9 cellular contexts compared by ENCODE assay signal in genomic region chr2:85865539-85866164, GRCh38. TPM values are rescaled to one million over a fixed set of nuclear protein-coding genes. Genes with fewer than 3 reads are reported as not detected.
DNase-seq lines count a peak whose midpoint lies in the region; ATAC-seq and TF ChIP-seq lines count a peak whose summit lies in the region.
"Had no signal": no experiment of that assay in that cellular context is flagged by ENCODE, and none has a peak within 500 bp of the region (broad histone marks: within the 10 kb centered on the region; RNA-seq: fewer than 3 reads in every experiment).

No MANE protein-coding gene starts in this region.

- ATAC-seq in GM18520 (IDR thresholded peaks at IDR 0.05; ENCODE audit: unreplicated experiment) (peak; percentile 62), GM21447 (IDR thresholded peaks at IDR 0.05; ENCODE audit: unreplicated experiment) (peak; percentile 62), HG03520 (IDR thresholded peaks at IDR 0.05; ENCODE audit: unreplicated experiment) (peak; percentile 49), left lung (peak; percentile 34), gastrocnemius medialis (no peak)

- H3K4me1 ChIP-seq in left lung (peaks cover 0 to 8% of the 10 kb centered on the region in 2 donors), gastrocnemius medialis (peaks cover 0 to 3% of the 10 kb centered on the region in 2 donors), HAP-1 (peaks cover 8% of the 10 kb centered on the region)

- intact Hi-C loops in left lung (cut with DNase I): no loop called here
- intact Hi-C loops in gastrocnemius medialis (cut with DNase I; ENCODE audit: low total_unique reads): no loop called here

- H3K27ac ChIP-seq in left lung: no peak overlapping the region
- H3K27ac ChIP-seq in gastrocnemius medialis: no peak overlapping the region

- TF ChIP-seq CTCF in left lung (IDR thresholded peaks at IDR 0.05) (no peak), gastrocnemius medialis (IDR thresholded peaks at IDR 0.05 in 4 of 5, conservative IDR thresholded peaks at IDR 0.05 in 1 of 5) (no peak)

- no peak overlapping the region for H3K4me3 ChIP-seq in left lung
- no peak overlapping the region for H3K4me3 ChIP-seq in gastrocnemius medialis
- H3K4me3 ChIP-seq in HAP-1: no peak overlapping the region

- H3K9me3 ChIP-seq in left lung (no peaks in the 10 kb centered on the region), gastrocnemius medialis (no peaks in the 10 kb centered on the region), HAP-1 (no peaks in the 10 kb centered on the region)

- no peak for DNase-seq in left lung
- DNase-seq in gastrocnemius medialis: no peak
- DNase-seq in HUDEP-2 (lab: John Stamatoyannopoulos, UW; ENCODE audit: unreplicated experiment in 76 of 76): no peak
- no peak for DNase-seq in HAP-1 (ENCODE audit: low spot score in 2 of 2)
- no peak for DNase-seq in DMS79 treated with DMSO at 0.1 percent for 48 hours (lab: John Stamatoyannopoulos, UW)
- DNase-seq: NCI-H774 had no signal

- in situ Hi-C loops in gastrocnemius medialis (cut with MboI; ENCODE audit: low sequenced_read_pairs in 4 of 4): no loop called here
- in situ Hi-C loops in HAP-1 (cut with MboI; ENCODE audit: low sequenced_read_pairs): no loop called here

- TF ChIP-seq POLR2A in gastrocnemius medialis (IDR thresholded peaks at IDR 0.05): no peak

- H3K36me3 ChIP-seq in left lung (no peaks in the 10 kb centered on the region), gastrocnemius medialis (no peaks in the 10 kb centered on the region), HAP-1 (replicated peaks) (no peaks in the 10 kb centered on the region)

- no peaks in the 10 kb centered on the region for H3K27me3 ChIP-seq in left lung
- H3K27me3 ChIP-seq in gastrocnemius medialis: no peaks in the 10 kb centered on the region
- H3K27me3 ChIP-seq in HAP-1 (ENCODE audit: low read depth): no peaks in the 10 kb centered on the region

RNA-seq across cellular contexts. Expression of gene ST3GAL5, which starts 23.1 kb away (rescaled TPM):
- 100 to 1,000 TPM in 1 of 2 donors, 10 to 100 TPM in 1; 58.4 to 102 TPM for total RNA-seq in left lung
- total RNA-seq in gastrocnemius medialis: 10 to 100 TPM; 12.6 to 26.0 (median 21.8) TPM

Comparison
In these comparisons a context has a peak if more than half of its experiments do, and no peak if none do; other contexts are left out.
1. ATAC-seq: peak in GM18520 (single experiment), GM21447 (single experiment), HG03520 (single experiment) and left lung (single experiment); none in gastrocnemius medialis (0 of 2).